ENCODE assay signal across 23 cellular contexts in the genomic region with DNA sequence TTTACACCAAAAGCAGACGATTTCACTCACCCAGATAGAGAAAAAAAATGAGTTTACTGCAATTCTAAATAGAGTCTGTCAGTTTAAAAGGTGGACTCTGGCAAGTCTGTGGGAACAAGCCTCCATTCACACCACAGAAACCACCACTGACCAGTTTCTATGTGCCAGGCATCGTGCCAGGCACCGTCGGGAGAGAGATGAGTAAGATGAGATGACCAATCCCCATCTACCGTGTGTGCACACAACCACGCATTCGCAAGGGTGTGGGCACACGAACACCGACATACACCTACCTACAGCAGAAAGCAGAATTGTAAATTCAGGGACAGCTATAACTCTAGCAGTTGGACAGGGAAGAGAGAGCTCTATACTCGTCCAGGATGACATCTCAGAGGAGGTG. TPM values are rescaled to one million over a fixed set of nuclear protein-coding genes. Genes with fewer than 3 reads are reported as not detected.
DNase-seq lines count a peak whose midpoint lies in the region.
"Had no signal": no experiment of that assay in that cellular context is flagged by ENCODE, and none has a peak within 500 bp of the region (broad histone marks: within the 10 kb centered on the region; RNA-seq: fewer than 3 reads in every experiment).

No MANE protein-coding gene starts in this region.

- H3K27ac ChIP-seq in epithelial cell of prostate, result no peak overlapping the region
- H3K27ac ChIP-seq: psoas muscle, SJCRH30, upper lobe of right lung, VCaP had no signal

- peak; percentile 83 for DNase-seq in Daoy (ENCODE audit: low read depth)
- peak; percentile 79 for DNase-seq in RPMI8226
- peak; percentile 18 for DNase-seq in epithelial cell of prostate (ENCODE audit: low read depth, low spot score)
- peak; percentile 33 for DNase-seq in occipital lobe (lab: John Stamatoyannopoulos, UW)
- no peak for DNase-seq in DMS79 treated with DMSO at 0.1 percent for 48 hours (lab: John Stamatoyannopoulos, UW)
- DNase-seq in H7, result no peak
- DNase-seq in activated T-helper 2 cell treated with anti-CD3 and anti-CD28 coated beads, Interferon-gamma antibody, Interleukin-2, Interleukin-4, amounts not matched to agents 10 μg/mL and 5 μg/mL and 100 μg/mL, durations not matched to agents 14 hours and 24 hours and 36 hours (ENCODE audit: low spot score), result no peak
- no peak for DNase-seq in activated naive CD4-positive, alpha-beta T cell treated with anti-CD3 and anti-CD28 coated beads, Interleukin-2, amount 10 ng/mL, durations not matched to agents 7 days and 5 days
- DNase-seq: activated CD4-positive, alpha-beta T cell treated with anti-CD3 and anti-CD28 coated beads, Interleukin-2, amount 50 U/mL, for 48 hours; activated naive CD4-positive, alpha-beta T cell; effector memory CD4-positive, alpha-beta T cell; NCI-H1436; NCI-H2171 treated with DMSO at 0.1 percent for 48 hours; NCI-H69; SJCRH30; small intestine; stimulated activated CD4-positive, alpha-beta T cell treated with anti-CD3 and anti-CD28 coated beads, Interleukin-4, amount 100 ng/mL, for 1 hour; T-helper 17 cell; upper lobe of right lung had no signal

- no peaks in the 10 kb centered on the region for H3K4me1 Mint-ChIP-seq in activated T-helper 2 cell treated with anti-CD3 and anti-CD28 coated beads, Interferon-gamma antibody, Interleukin-2, Interleukin-4, amounts not matched to agents 10 μg/mL and 5 μg/mL and 100 μg/mL, durations not matched to agents 14 hours and 24 hours and 36 hours (ENCODE audit: low read depth)
- H3K4me1 Mint-ChIP-seq in activated naive CD4-positive, alpha-beta T cell treated with anti-CD3 and anti-CD28 coated beads, Interleukin-2, amount 10 ng/mL, durations not matched to agents 7 days and 5 days, result no peaks in the 10 kb centered on the region

- no peaks in the 10 kb centered on the region for H3K27me3 ChIP-seq in H7 (ENCODE audit: control insufficient read depth, insufficient read depth, low read length)
- H3K27me3 ChIP-seq: SJCRH30, upper lobe of right lung had no signal

- no peak overlapping the region for H3K4me3 Mint-ChIP-seq in activated T-helper 2 cell treated with anti-CD3 and anti-CD28 coated beads, Interferon-gamma antibody, Interleukin-2, Interleukin-4, amounts not matched to agents 10 μg/mL and 5 μg/mL and 100 μg/mL, durations not matched to agents 14 hours and 24 hours and 36 hours (ENCODE audit: low read depth)
- no peak overlapping the region for H3K4me3 Mint-ChIP-seq in activated naive CD4-positive, alpha-beta T cell treated with anti-CD3 and anti-CD28 coated beads, Interleukin-2, amount 10 ng/mL, durations not matched to agents 7 days and 5 days
- H3K4me3 Mint-ChIP-seq: stimulated activated naive CD8-positive, alpha-beta T cell treated with anti-CD3 and anti-CD28 coated beads, Interleukin-15, Interleukin-2, amounts not matched to agents 100 ng/mL and 50 ng/mL, for 24 hours; T-helper 17 cell had no signal

- CTCF ChIA-PET in activated naive CD4-positive, alpha-beta T cell treated with anti-CD3 and anti-CD28 coated beads, Interleukin-2, amount 10 ng/mL, durations not matched to agents 7 days and 5 days (lab: Charles Lee), result no interaction called here

- H3K27me3 Mint-ChIP-seq in activated T-helper 2 cell treated with anti-CD3 and anti-CD28 coated beads, Interferon-gamma antibody, Interleukin-2, Interleukin-4, amounts not matched to agents 10 μg/mL and 5 μg/mL and 100 μg/mL, durations not matched to agents 14 hours and 24 hours and 36 hours (ENCODE audit: low read depth), result no peaks in the 10 kb centered on the region
- H3K27me3 Mint-ChIP-seq in activated naive CD4-positive, alpha-beta T cell treated with anti-CD3 and anti-CD28 coated beads, Interleukin-2, amount 10 ng/mL, durations not matched to agents 7 days and 5 days, result peaks cover 8% of the 10 kb centered on the region
- H3K27me3 Mint-ChIP-seq: stimulated activated naive CD8-positive, alpha-beta T cell treated with anti-CD3 and anti-CD28 coated beads, Interleukin-15, Interleukin-2, amounts not matched to agents 100 ng/mL and 50 ng/mL, for 24 hours had no signal

- H3K27ac Mint-ChIP-seq in activated T-helper 2 cell treated with anti-CD3 and anti-CD28 coated beads, Interferon-gamma antibody, Interleukin-2, Interleukin-4, amounts not matched to agents 10 μg/mL and 5 μg/mL and 100 μg/mL, durations not matched to agents 14 hours and 24 hours and 36 hours, result no peak overlapping the region
- H3K27ac Mint-ChIP-seq in activated naive CD4-positive, alpha-beta T cell treated with anti-CD3 and anti-CD28 coated beads, Interleukin-2, amount 10 ng/mL, durations not matched to agents 7 days and 5 days, result no peak overlapping the region
- H3K27ac Mint-ChIP-seq: stimulated activated naive CD8-positive, alpha-beta T cell treated with anti-CD3 and anti-CD28 coated beads, Interleukin-15, Interleukin-2, amounts not matched to agents 100 ng/mL and 50 ng/mL, for 24 hours; T-helper 17 cell had no signal

- intact Hi-C loops in activated T-helper 2 cell treated with anti-CD3 and anti-CD28 coated beads, Interferon-gamma antibody, Interleukin-2, Interleukin-4, amounts not matched to agents 10 μg/mL and 5 μg/mL and 100 μg/mL, durations not matched to agents 14 hours and 24 hours and 36 hours (cut with micrococcal nuclease), result no loop called here

- H3K36me3 Mint-ChIP-seq in activated T-helper 2 cell treated with anti-CD3 and anti-CD28 coated beads, Interferon-gamma antibody, Interleukin-2, Interleukin-4, amounts not matched to agents 10 μg/mL and 5 μg/mL and 100 μg/mL, durations not matched to agents 14 hours and 24 hours and 36 hours (ENCODE audit: low read depth), result no peaks in the 10 kb centered on the region
- no peaks in the 10 kb centered on the region for H3K36me3 Mint-ChIP-seq in activated naive CD4-positive, alpha-beta T cell treated with anti-CD3 and anti-CD28 coated beads, Interleukin-2, amount 10 ng/mL, durations not matched to agents 7 days and 5 days

- H3K36me3 ChIP-seq in H7 (replicated peaks; ENCODE audit: control insufficient read depth, insufficient read depth, low read length), result no peaks in the 10 kb centered on the region
- H3K36me3 ChIP-seq: SJCRH30, upper lobe of right lung had no signal

- no peak overlapping the region for H3K4me3 ChIP-seq in H7 (ENCODE audit: insufficient read depth, low read depth, low read length)
- H3K4me3 ChIP-seq: psoas muscle, SJCRH30, upper lobe of right lung had no signal

- H3K9me3 Mint-ChIP-seq in activated T-helper 2 cell treated with anti-CD3 and anti-CD28 coated beads, Interferon-gamma antibody, Interleukin-2, Interleukin-4, amounts not matched to agents 10 μg/mL and 5 μg/mL and 100 μg/mL, durations not matched to agents 14 hours and 24 hours and 36 hours, result no peaks in the 10 kb centered on the region
- no peaks in the 10 kb centered on the region for H3K9me3 Mint-ChIP-seq in activated naive CD4-positive, alpha-beta T cell treated with anti-CD3 and anti-CD28 coated beads, Interleukin-2, amount 10 ng/mL, durations not matched to agents 7 days and 5 days
- H3K9me3 Mint-ChIP-seq: stimulated activated naive CD8-positive, alpha-beta T cell treated with anti-CD3 and anti-CD28 coated beads, Interleukin-15, Interleukin-2, amounts not matched to agents 100 ng/mL and 50 ng/mL, for 24 hours had no signal

RNA-seq across cellular contexts. Expression of a gene that starts 58.3 kb away (rescaled TPM):
- 0.06 TPM in 1 of 2 replicates, not detected in the other for total RNA-seq in Daoy (2014; rRNA removed; shearing (Covaris generic))
- total RNA-seq in occipital lobe, result not detected
- 1.4 and 1.6 TPM in 2 replicates for total RNA-seq in H7 (2014; rRNA removed; shearing (Covaris generic))
- total RNA-seq in activated T-helper 2 cell treated with anti-CD3 and anti-CD28 coated beads, Interferon-gamma antibody, Interleukin-2, Interleukin-4, amounts not matched to agents 10 μg/mL and 5 μg/mL and 100 μg/mL, durations not matched to agents 14 hours and 24 hours and 36 hours, result not detected in 2 replicates
- total RNA-seq: mononuclear cell, SJCRH30, T-helper 17 cell had no signal

Comparison
In these comparisons a context has a peak if more than half of its experiments do, and no peak if none do; other contexts are left out.
1. DNase-seq: peak in Daoy (single experiment), RPMI8226 (single experiment), epithelial cell of prostate (single experiment) and occipital lobe (single experiment); none in DMS79 treated with DMSO at 0.1 percent for 48 hours (single experiment), H7 (single experiment), activated T-helper 2 cell treated with anti-CD3 and anti-CD28 coated beads, Interferon-gamma antibody, Interleukin-2, Interleukin-4, amounts not matched to agents 10 μg/mL and 5 μg/mL and 100 μg/mL, durations not matched to agents 14 hours and 24 hours and 36 hours (single experiment) and activated naive CD4-positive, alpha-beta T cell treated with anti-CD3 and anti-CD28 coated beads, Interleukin-2, amount 10 ng/mL, durations not matched to agents 7 days and 5 days (single experiment).